In genomic region chr7:18558910-18559309, GRCh38 we compare ENCODE assay signal across 19 cellular contexts.
"Had no signal": no experiment of that assay in that cellular context is flagged by ENCODE, and none has a peak within 500 bp of the region (broad histone marks: within the 10 kb centered on the region; RNA-seq: fewer than 3 reads in every experiment).

No MANE protein-coding gene starts in this region.

- H3K36me3 ChIP-seq: heart left ventricle, pancreas, stomach had no signal

- H3K27me3 Mint-ChIP-seq: activated CD8-positive, alpha-beta T cell treated with anti-CD3 and anti-CD28 coated beads for 36 hours; brain; naive thymus-derived CD4-positive, alpha-beta T cell had no signal

- H3K4me3 Mint-ChIP-seq: activated CD8-positive, alpha-beta T cell treated with anti-CD3 and anti-CD28 coated beads for 36 hours; naive thymus-derived CD4-positive, alpha-beta T cell; WTC11 had no signal

- FAIRE-seq: endothelial cell of umbilical vein, pancreas, TTC549 had no signal

- DNase-seq: activated CD4-positive, alpha-beta T cell treated with anti-CD3 and anti-CD28 coated beads for 48 hours; activated CD8-positive, alpha-beta T cell treated with anti-CD3 and anti-CD28 coated beads for 36 hours; activated gamma-delta T cell; activated T-cell treated with anti-CD3 and anti-CD28 coated beads, Interleukin-2, amount 50 U/mL, for 48 hours; cortex of kidney; effector CD4-positive, alpha-beta T cell; foreskin fibroblast; heart left ventricle; naive thymus-derived CD4-positive, alpha-beta T cell; pancreas; stomach; T-helper 2 cell; testis had no signal

- ATAC-seq: activated CD8-positive, alpha-beta T cell treated with anti-CD3 and anti-CD28 coated beads for 36 hours; activated naive CD4-positive, alpha-beta T cell treated with anti-CD3 and anti-CD28 coated beads, Interleukin-2, amount 50 U/mL, for 72 hours; naive thymus-derived CD4-positive, alpha-beta T cell; pancreas; sciatic nerve; WTC11 had no signal

- H3K9me3 ChIP-seq: heart left ventricle, pancreas, stomach, testis had no signal

- H3K36me3 Mint-ChIP-seq: activated naive CD4-positive, alpha-beta T cell treated with anti-CD3 and anti-CD28 coated beads, Interleukin-2, amount 50 U/mL, for 72 hours; naive thymus-derived CD4-positive, alpha-beta T cell; WTC11 had no signal

- H3K4me1 Mint-ChIP-seq: naive thymus-derived CD4-positive, alpha-beta T cell; WTC11 had no signal

- H3K27ac Mint-ChIP-seq: activated CD8-positive, alpha-beta T cell treated with anti-CD3 and anti-CD28 coated beads for 36 hours; activated naive CD4-positive, alpha-beta T cell treated with anti-CD3 and anti-CD28 coated beads, Interleukin-2, amount 50 U/mL, for 72 hours; brain; naive thymus-derived CD4-positive, alpha-beta T cell; WTC11 had no signal

- H3K9me3 Mint-ChIP-seq: activated CD8-positive, alpha-beta T cell treated with anti-CD3 and anti-CD28 coated beads for 36 hours; WTC11 had no signal

- H3K4me1 ChIP-seq: pancreas, testis had no signal

- H3K4me3 ChIP-seq: heart left ventricle, pancreas, stomach, testis had no signal

- H3K27me3 ChIP-seq: heart left ventricle, pancreas, stomach, testis had no signal

- H3K27ac ChIP-seq: heart left ventricle, pancreas, stomach, testis had no signal
